Comparison of ENCODE assay signal across 8 cellular contexts in genomic region chr17:47604268-47604927, GRCh38. TPM values are rescaled to one million over a fixed set of nuclear protein-coding genes. Genes with fewer than 3 reads are reported as not detected.
DNase-seq lines count a peak whose midpoint lies in the region; ATAC-seq and TF ChIP-seq lines count a peak whose summit lies in the region.
"Had no signal": no experiment of that assay in that cellular context is flagged by ENCODE, and none has a peak within 500 bp of the region (broad histone marks: within the 10 kb centered on the region; RNA-seq: fewer than 3 reads in every experiment).

No MANE protein-coding gene starts in this region.

- H3K27ac Mint-ChIP-seq in HFFc6 (peak overlapping the region; percentile 80), endodermal cell (peak overlapping the region; percentile 41)

- H3K4me3 ChIP-seq in endodermal cell (ENCODE audit: low read length) = no peak overlapping the region
- H3K4me3 ChIP-seq in skeletal muscle satellite cell (ENCODE audit: low read length) = no peak overlapping the region
- H3K4me3 ChIP-seq: esophagus muscularis mucosa had no signal

- H3K27me3 Mint-ChIP-seq in HFFc6 (ENCODE audit: insufficient read depth) = no peaks in the 10 kb centered on the region
- H3K27me3 Mint-ChIP-seq in endodermal cell (ENCODE audit: insufficient read depth) = no peaks in the 10 kb centered on the region

- H3K36me3 Mint-ChIP-seq in HFFc6 (ENCODE audit: low read depth) = peaks cover 54% of the 10 kb centered on the region
- H3K36me3 Mint-ChIP-seq in endodermal cell (ENCODE audit: low read depth) = peaks cover 69% of the 10 kb centered on the region

- H3K9me3 ChIP-seq in endodermal cell (ENCODE audit: control insufficient read depth, low read length) (no peaks in the 10 kb centered on the region), skeletal muscle satellite cell (replicated peaks; ENCODE audit: low read length) (no peaks in the 10 kb centered on the region)
- H3K9me3 ChIP-seq: esophagus muscularis mucosa had no signal

- H3K4me1 Mint-ChIP-seq in HFFc6 (ENCODE audit: low read depth) (peaks cover 29% of the 10 kb centered on the region), endodermal cell (no peaks in the 10 kb centered on the region)

- no peaks in the 10 kb centered on the region for H3K9me3 Mint-ChIP-seq in HFFc6
- no peaks in the 10 kb centered on the region for H3K9me3 Mint-ChIP-seq in endodermal cell

- 96% methylated on average over 2 of the region's 2 CpGs; no CpG with 5 or more reads in 1 of the 2 experiments for WGBS in endodermal cell (ENCODE audit: insufficient coverage in 1 of 2, insufficient read length in 1 of 2), 2 experiments

- H3K27ac ChIP-seq in endodermal cell (ENCODE audit: low read depth, low read length) = no peak overlapping the region

- H3K36me3 ChIP-seq in endodermal cell (ENCODE audit: control insufficient read depth, insufficient read depth, low read length) = peaks cover 92% of the 10 kb centered on the region
- H3K36me3 ChIP-seq in skeletal muscle satellite cell (ENCODE audit: insufficient read depth, low read length) = peaks cover 63% of the 10 kb centered on the region

- ATAC-seq in GM19463 (IDR thresholded peaks at IDR 0.05; ENCODE audit: unreplicated experiment) (no peak), HG02798 (IDR thresholded peaks at IDR 0.05; ENCODE audit: poor library complexity, unreplicated experiment) (no peak)

- DNase-seq in HFFc6 (peak; percentile 26), NCI-H345 treated with DMSO at 0.1 percent for 48 hours (lab: John Stamatoyannopoulos, UW; ENCODE audit: unreplicated experiment) (peak; percentile 27), endodermal cell (no peak), NCI-H2029 (lab: John Stamatoyannopoulos, UW) (no peak)

- H3K4me1 ChIP-seq in endodermal cell (ENCODE audit: control insufficient read depth, insufficient read depth, low read length) (no peaks in the 10 kb centered on the region), skeletal muscle satellite cell (ENCODE audit: control insufficient read depth, insufficient read depth, low read length) (peaks cover 27% of the 10 kb centered on the region)

- TF ChIP-seq CTCF in HFFc6 (IDR thresholded peaks at IDR 0.05) (no peak), endodermal cell (conservative IDR thresholded peaks at IDR 0.05) (no peak)

- peak overlapping the region; percentile 64 for H3K4me2 ChIP-seq in skeletal muscle satellite cell (ENCODE audit: low read length)

- H3K27me3 ChIP-seq in endodermal cell (ENCODE audit: control insufficient read depth, insufficient read depth, low read length, poor library complexity, severe bottlenecking) (no peaks in the 10 kb centered on the region), skeletal muscle satellite cell (ENCODE audit: control insufficient read depth, insufficient read depth, low read length) (no peaks in the 10 kb centered on the region)
- H3K27me3 ChIP-seq: esophagus muscularis mucosa had no signal

- H3K4me3 Mint-ChIP-seq in HFFc6 = peak overlapping the region; percentile 54
- H3K4me3 Mint-ChIP-seq in endodermal cell = no peak overlapping the region

- H3K9ac ChIP-seq in endodermal cell (ENCODE audit: extremely low read depth, low read length, poor library complexity, severe bottlenecking) = no peak overlapping the region
- H3K9ac ChIP-seq in skeletal muscle satellite cell (ENCODE audit: low read depth, low read length) = peak overlapping the region; percentile 41

RNA-seq across cellular contexts. Expression of gene KPNB1, which starts 45.3 kb away (rescaled TPM):
- total RNA-seq in HFFc6 (2021; fragmentation: NEBNext Ultra II Directional; extraction: Animal tissue kit (Norgen Biotek cat#: 25700)) = 100 to 1,000 TPM; 439 to 580 (median 549) TPM
- total RNA-seq in endodermal cell = 100 to 1,000 TPM; 452 to 500 TPM
- 347 TPM for polyA plus RNA-seq in endodermal cell (2013, experiment 1 of 2)
- 324 TPM for polyA plus RNA-seq in endodermal cell (2013, experiment 2 of 2)
- total RNA-seq in skeletal muscle satellite cell (2012; rRNA removed) = 337 and 374 TPM in 2 replicates

Comparison
In these comparisons a context has a peak if more than half of its experiments do, and no peak if none do; other contexts are left out.
1. DNase-seq: peak in HFFc6 (single experiment) and NCI-H345 treated with DMSO at 0.1 percent for 48 hours (single experiment); none in endodermal cell (single experiment) and NCI-H2029 (single experiment).